ENCODE assay signal across 6 cellular contexts in genomic region chr10:133258066-133258817, GRCh38. TPM values are rescaled to one million over a fixed set of nuclear protein-coding genes. Genes with fewer than 3 reads are reported as not detected.
DNase-seq lines count a peak whose midpoint lies in the region; ATAC-seq and TF ChIP-seq lines count a peak whose summit lies in the region.

No MANE protein-coding gene starts in this region.

- H3K9me3 Mint-ChIP-seq in endodermal cell, result no peaks in the 10 kb centered on the region

- peak overlapping the region; percentile 56 for H3K4me3 Mint-ChIP-seq in endodermal cell

- intact Hi-C loops in heart right ventricle (cut with DNase I) (no loop called here), cardiac septum (cut with DNase I) (loop anchor here (10.0 kb wide), 1 partner anchor 113 kb away; no protein-coding TSS in a partner anchor)

- no peaks in the 10 kb centered on the region for H4K20me1 ChIP-seq in GM23248 (ENCODE audit: insufficient read depth)

- peaks cover 28% of the 10 kb centered on the region for H3K27me3 Mint-ChIP-seq in endodermal cell (ENCODE audit: insufficient read depth)

- H3K27ac Mint-ChIP-seq in endodermal cell, result no peak overlapping the region

- no peaks in the 10 kb centered on the region for H3K79me2 ChIP-seq in GM23248 (ENCODE audit: insufficient read depth)

- in situ Hi-C loops in GM23248 (cut with MboI), result no loop called here

- H3K4me1 ChIP-seq in heart right ventricle, result peaks cover 10 to 64% (median 41%) of the 10 kb centered on the region in 9 donors
- H3K4me1 ChIP-seq in endodermal cell (ENCODE audit: control insufficient read depth, insufficient read depth, low read length), result peaks cover 3% of the 10 kb centered on the region
- peaks cover 16% of the 10 kb centered on the region for H3K4me1 ChIP-seq in GM23248 (ENCODE audit: insufficient read depth)

- 66 to 79% methylated on average over 21 of the region's 21 CpGs for WGBS in heart right ventricle, 2 donors
- WGBS in endodermal cell (ENCODE audit: insufficient coverage in 1 of 2, insufficient read length in 1 of 2), 2 experiments, result 90 to 91% methylated on average over 8 to 21 of the region's 21 CpGs
- 83 to 86% methylated on average over 12 to 21 of the region's 21 CpGs for WGBS in GM23248 (ENCODE audit: low coverage in 1 of 2, low lambda C conversion rate in 2 of 2, missing lambda C conversion rate in 2 of 2), 2 experiments

- TF ChIP-seq CTCF in heart right ventricle (IDR thresholded peaks at IDR 0.05) (no peak), endodermal cell (conservative IDR thresholded peaks at IDR 0.05) (no peak)

- H3K27me3 ChIP-seq in heart right ventricle (peaks cover 0 to 7% (median 0%) of the 10 kb centered on the region in 7 donors), endodermal cell (ENCODE audit: control insufficient read depth, insufficient read depth, low read length, poor library complexity, severe bottlenecking) (peaks cover 11% of the 10 kb centered on the region), GM23248 (replicated peaks; ENCODE audit: insufficient read depth) (no peaks in the 10 kb centered on the region)

- H3K9me3 ChIP-seq in heart right ventricle (no peaks in the 10 kb centered on the region), endodermal cell (ENCODE audit: control insufficient read depth, low read length) (no peaks in the 10 kb centered on the region), GM23248 (ENCODE audit: low read depth) (no peaks in the 10 kb centered on the region)

- H3K36me3 Mint-ChIP-seq in endodermal cell (ENCODE audit: low read depth), result no peaks in the 10 kb centered on the region

- H3K4me3 ChIP-seq in heart right ventricle (peak overlapping the region in 3 of 10 donors; percentile 22 to 30 (median 29)), endodermal cell (ENCODE audit: low read length) (no peak overlapping the region), GM23248 (no peak overlapping the region)

- no peaks in the 10 kb centered on the region for H3K9me2 ChIP-seq in GM23248 (ENCODE audit: insufficient read depth)

- ATAC-seq in heart right ventricle, result peak in 1 of 8 donors; percentile 1

- H3K27ac ChIP-seq in heart right ventricle, result peak overlapping the region in 9 of 10 donors; percentile 23 to 94 (median 62)
- H3K27ac ChIP-seq in endodermal cell (ENCODE audit: low read depth, low read length), result no peak overlapping the region
- H3K27ac ChIP-seq in GM23248, result no peak overlapping the region

- H3K4me1 Mint-ChIP-seq in endodermal cell, result peaks cover 7% of the 10 kb centered on the region

- H3K4me2 ChIP-seq in GM23248 (ENCODE audit: unreplicated experiment), result no peak overlapping the region

- H3K9ac ChIP-seq in endodermal cell (ENCODE audit: extremely low read depth, low read length, poor library complexity, severe bottlenecking) (no peak overlapping the region), GM23248 (no peak overlapping the region)

- H2AFZ ChIP-seq in GM23248, result no peak overlapping the region

- H3F3A ChIP-seq in GM23248 (ENCODE audit: insufficient read depth), result peaks cover 9% of the 10 kb centered on the region

- DNase-seq in heart right ventricle, result no peak
- no peak for DNase-seq in cardiac septum (ENCODE audit: low spot score)
- DNase-seq in endodermal cell, result peak; percentile 64
- peak; percentile 62 for DNase-seq in ureter (ENCODE audit: low spot score)
- DNase-seq in NCI-H526 treated with DMSO at 0.1 percent for 48 hours (lab: John Stamatoyannopoulos, UW), result no peak
- no peak for DNase-seq in GM23248

- H3K36me3 ChIP-seq in heart right ventricle (peaks cover 0 to 4% (median 0%) of the 10 kb centered on the region in 9 donors), endodermal cell (ENCODE audit: control insufficient read depth, insufficient read depth, low read length) (no peaks in the 10 kb centered on the region), GM23248 (ENCODE audit: low read depth) (no peaks in the 10 kb centered on the region)

RNA-seq across cellular contexts. Expression of gene ADAM8, which starts 18.4 kb away (rescaled TPM):
- total RNA-seq in heart right ventricle, result 1 to 10 TPM; 1.1 to 6.5 (median 1.7) TPM
- polyA plus RNA-seq in heart right ventricle, result 1 to 10 TPM in 1 of 2 donors, under 1 TPM in 1; 0.88 to 1.4 TPM
- total RNA-seq in cardiac septum, result 4.3 TPM
- total RNA-seq in endodermal cell, result 1 to 10 TPM; 3.7 to 5.5 TPM
- 1.7 TPM for polyA plus RNA-seq in endodermal cell (2013, experiment 1 of 2)
- polyA plus RNA-seq in endodermal cell (2013, experiment 2 of 2), result 1.2 TPM
- 35.3 TPM for total RNA-seq in ureter
- total RNA-seq in GM23248 (2014; rRNA removed; shearing (Covaris generic)), result 0.25 and 0.76 TPM in 2 replicates
- 0.19 TPM in 1 of 2 replicates, not detected in the other for polyA plus RNA-seq in GM23248 (2016; fragmentation: Nextera tagmentation; extraction: Ambion mirVana)

RNA-seq across cellular contexts. Expression of gene VENTX, which starts 20.6 kb away (rescaled TPM):
- total RNA-seq in heart right ventricle, result 1 to 10 TPM in 1 of 10 donors, under 1 TPM in 8, not detected in 1; 0.19 to 1.5 (median 0.42) TPM
- 1 to 10 TPM in 1 of 2 donors, under 1 TPM in 1; 0.83 to 1.3 TPM for polyA plus RNA-seq in heart right ventricle
- 0.40 TPM for total RNA-seq in cardiac septum
- total RNA-seq in endodermal cell, result 10 to 100 TPM in 1 of 2 donors, 1 to 10 TPM in 1; 5.5 to 14.2 TPM
- 1.7 TPM for polyA plus RNA-seq in endodermal cell (2013, experiment 1 of 2)
- 0.99 TPM for polyA plus RNA-seq in endodermal cell (2013, experiment 2 of 2)
- 0.81 TPM for total RNA-seq in ureter
- total RNA-seq in GM23248 (2014; rRNA removed; shearing (Covaris generic)), result not detected in 2 replicates
- polyA plus RNA-seq in GM23248 (2016; fragmentation: Nextera tagmentation; extraction: Ambion mirVana), result not detected in 2 replicates

RNA-seq across cellular contexts. Expression of gene UTF1, which starts 28.2 kb away (rescaled TPM):
- total RNA-seq in heart right ventricle (not detected), cardiac septum (not detected), endodermal cell (1 to 10 TPM in 1 of 2 donors, not detected in 1; 1.5 TPM), ureter (not detected)
- polyA plus RNA-seq in heart right ventricle (not detected), GM23248 (2016; fragmentation: Nextera tagmentation; extraction: Ambion mirVana) (not detected in 2 replicates)
- 1.1 TPM for polyA plus RNA-seq in endodermal cell (2013, experiment 1 of 2)
- 0.54 TPM for polyA plus RNA-seq in endodermal cell (2013, experiment 2 of 2)
- not detected in 2 replicates for total RNA-seq in GM23248 (2014; rRNA removed; shearing (Covaris generic))

RNA-seq across cellular contexts. Expression of gene TUBGCP2, which starts 50.4 kb away (rescaled TPM):
- total RNA-seq in heart right ventricle (10 to 100 TPM; 31.5 to 48.3 (median 36.9) TPM), cardiac septum (39.4 TPM), endodermal cell (10 to 100 TPM; 52.8 to 63.0 TPM), ureter (51.9 TPM)
- polyA plus RNA-seq in heart right ventricle (10 to 100 TPM; 37.5 to 77.6 TPM), GM23248 (2016; fragmentation: Nextera tagmentation; extraction: Ambion mirVana) (35.3 and 39.7 TPM in 2 replicates)
- 51.3 TPM for polyA plus RNA-seq in endodermal cell (2013, experiment 1 of 2)
- 46.4 TPM for polyA plus RNA-seq in endodermal cell (2013, experiment 2 of 2)
- total RNA-seq in GM23248 (2014; rRNA removed; shearing (Covaris generic)), result 50.3 and 53.9 TPM in 2 replicates

RNA-seq across cellular contexts. Expression of gene ZNF511, which starts 50.5 kb away (rescaled TPM):
- total RNA-seq in heart right ventricle, result 10 to 100 TPM; 30.6 to 54.6 (median 43.5) TPM
- polyA plus RNA-seq in heart right ventricle, result 100 to 1,000 TPM in 1 of 2 donors, 10 to 100 TPM in 1; 38.7 to 129 TPM
- total RNA-seq in cardiac septum, result 34.4 TPM
- 10 to 100 TPM; 48.1 to 57.6 TPM for total RNA-seq in endodermal cell
- 30.8 TPM for polyA plus RNA-seq in endodermal cell (2013, experiment 1 of 2)
- polyA plus RNA-seq in endodermal cell (2013, experiment 2 of 2), result 30.8 TPM
- total RNA-seq in ureter, result 37.4 TPM
- 12.4 and 12.6 TPM in 2 replicates for total RNA-seq in GM23248 (2014; rRNA removed; shearing (Covaris generic))
- polyA plus RNA-seq in GM23248 (2016; fragmentation: Nextera tagmentation; extraction: Ambion mirVana), result 59.5 and 63.3 TPM in 2 replicates

Comparison
In these comparisons a context has a peak if more than half of its experiments do, and no peak if none do; other contexts are left out.
1. DNase-seq: peak in endodermal cell (single experiment) and ureter (single experiment); none in heart right ventricle (0 of 2), cardiac septum (single experiment), NCI-H526 treated with DMSO at 0.1 percent for 48 hours (single experiment) and GM23248 (single experiment).
2. H3K27ac ChIP-seq: peak in heart right ventricle (9 of 10); none in endodermal cell (single experiment) and GM23248 (single experiment).